Comparison of ENCODE assay signal across 11 cellular contexts in the genomic region with DNA sequence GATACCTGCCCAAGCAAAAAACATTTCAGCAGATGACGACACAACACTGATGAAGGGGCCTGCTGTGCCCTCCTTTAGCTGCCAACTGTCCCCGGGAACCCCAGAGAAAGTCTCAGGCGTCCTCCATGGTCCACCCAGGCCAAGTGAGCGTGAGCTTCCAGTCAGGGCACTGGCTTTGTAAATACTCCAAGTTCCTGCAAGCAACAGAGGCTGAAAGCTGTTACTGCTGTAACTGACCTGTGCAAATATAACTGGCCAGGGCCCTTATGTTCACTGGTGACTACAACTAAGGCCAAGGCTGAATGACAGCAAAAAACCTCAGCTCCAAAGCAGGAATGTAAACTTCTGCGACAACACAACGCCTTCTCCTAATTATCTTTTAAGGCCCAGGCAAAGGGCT. TPM values are rescaled to one million over a fixed set of nuclear protein-coding genes. Genes with fewer than 3 reads are reported as not detected.
DNase-seq lines count a peak whose midpoint lies in the region; ATAC-seq and TF ChIP-seq lines count a peak whose summit lies in the region.
"Had no signal": no experiment of that assay in that cellular context is flagged by ENCODE, and none has a peak within 500 bp of the region (broad histone marks: within the 10 kb centered on the region; RNA-seq: fewer than 3 reads in every experiment).

No MANE protein-coding gene starts in this region.

- H3K27me3 Mint-ChIP-seq in natural killer cell (ENCODE audit: low read depth in 2 of 2): no peaks in the 10 kb centered on the region

- H3K4me1 ChIP-seq in ACC112 (ENCODE audit: control insufficient read depth, insufficient read depth, low read length, unreplicated experiment) (peaks cover 84% of the 10 kb centered on the region), Loucy (ENCODE audit: insufficient read depth, low read length, poor library complexity, severe bottlenecking) (peaks cover 95% of the 10 kb centered on the region)

- TF ChIP-seq CTCF in Loucy (conservative IDR thresholded peaks at IDR 0.05; ENCODE audit: low read length) (no peak), coronary artery (IDR thresholded peaks at IDR 0.05) (no peak), natural killer cell (IDR thresholded peaks at IDR 0.05) (no peak)

- H2AFZ ChIP-seq in ACC112 (ENCODE audit: low read length, unreplicated experiment): no peak overlapping the region
- H2AFZ ChIP-seq in Loucy (ENCODE audit: low read length): no peak overlapping the region

- peaks cover 93% of the 10 kb centered on the region for H3K79me2 ChIP-seq in ACC112 (ENCODE audit: control insufficient read depth, insufficient read depth, low read length, unreplicated experiment)
- H3K79me2 ChIP-seq in Loucy (ENCODE audit: insufficient read depth, low read length): peaks cover 100% of the 10 kb centered on the region

- peaks cover 99% of the 10 kb centered on the region for H4K20me1 ChIP-seq in Loucy (ENCODE audit: insufficient read depth, low read length, poor library complexity, severe bottlenecking)

- H3K36me3 ChIP-seq in ACC112 (ENCODE audit: insufficient read depth, low read length): peaks cover 45% of the 10 kb centered on the region
- H3K36me3 ChIP-seq in Loucy (ENCODE audit: insufficient read depth, low read length): peaks cover 63% of the 10 kb centered on the region; the same call in 1 of the 2 replicates

- intact Hi-C loops in natural killer cell (cut with micrococcal nuclease): no loop called here

- no peak overlapping the region for H3K4me3 ChIP-seq in ACC112 (ENCODE audit: low read depth, low read length)
- H3K4me3 ChIP-seq in Loucy (ENCODE audit: low read length, poor library complexity, severe bottlenecking): peak overlapping the region; percentile 92
- H3K4me3 ChIP-seq in coronary artery: peak overlapping the region; percentile 63

- H3K27ac ChIP-seq in ACC112 (ENCODE audit: low read depth, low read length) (peak overlapping the region; percentile 90), coronary artery (peak overlapping the region; percentile 90 to 94)

- no peaks in the 10 kb centered on the region for H3K9me2 ChIP-seq in Loucy (replicated peaks; ENCODE audit: low read depth, low read length)

- peak overlapping the region; percentile 76 for H3K4me3 Mint-ChIP-seq in natural killer cell

- no peaks in the 10 kb centered on the region for H3K9me3 Mint-ChIP-seq in natural killer cell

- peaks cover 89 to 100% of the 10 kb centered on the region in 2 donors for H3K4me1 Mint-ChIP-seq in natural killer cell

- ATAC-seq in natural killer cell (no peak), GM21529 (IDR thresholded peaks at IDR 0.05; ENCODE audit: unreplicated experiment) (no peak), HG02610 (IDR thresholded peaks at IDR 0.05; ENCODE audit: unreplicated experiment) (no peak)

- peak overlapping the region; percentile 29 for H3K9ac ChIP-seq in Loucy (ENCODE audit: low read depth, low read length, poor library complexity, severe bottlenecking)

- H3K27me3 ChIP-seq in ACC112 (ENCODE audit: insufficient read depth, low read length) (no peaks in the 10 kb centered on the region), Loucy (ENCODE audit: insufficient read depth, low read length, poor library complexity, severe bottlenecking) (no peaks in the 10 kb centered on the region)

- H3K36me3 Mint-ChIP-seq in natural killer cell: peaks cover 4% of the 10 kb centered on the region

- DNase-seq in coronary artery (ENCODE audit: low spot score) (no peak), natural killer cell (no peak), medulla oblongata (ENCODE audit: extremely low spot score) (no peak), KG1 (lab: John Stamatoyannopoulos, UW) (no peak)
- DNase-seq: C1 segment of cervical spinal cord; effector CD8-positive, alpha-beta T cell; NCI-H2171 had no signal

- peak overlapping the region; percentile 99 for H3K4me2 ChIP-seq in Loucy (ENCODE audit: low read depth, low read length, poor library complexity, severe bottlenecking)

- no peaks in the 10 kb centered on the region for H3F3A ChIP-seq in Loucy (ENCODE audit: low read depth)

- no peaks in the 10 kb centered on the region for H3K9me3 ChIP-seq in Loucy (ENCODE audit: insufficient read depth, low read depth, low read length)

- H3K27ac Mint-ChIP-seq in natural killer cell: peak overlapping the region; percentile 82 to 99

RNA-seq across cellular contexts. Expression of a gene that starts 8.2 kb away (rescaled TPM):
- 100 to 1,000 TPM; 411 to 477 (median 468) TPM for total RNA-seq in natural killer cell
